8 cellular contexts compared by ENCODE assay signal in the genomic region with DNA sequence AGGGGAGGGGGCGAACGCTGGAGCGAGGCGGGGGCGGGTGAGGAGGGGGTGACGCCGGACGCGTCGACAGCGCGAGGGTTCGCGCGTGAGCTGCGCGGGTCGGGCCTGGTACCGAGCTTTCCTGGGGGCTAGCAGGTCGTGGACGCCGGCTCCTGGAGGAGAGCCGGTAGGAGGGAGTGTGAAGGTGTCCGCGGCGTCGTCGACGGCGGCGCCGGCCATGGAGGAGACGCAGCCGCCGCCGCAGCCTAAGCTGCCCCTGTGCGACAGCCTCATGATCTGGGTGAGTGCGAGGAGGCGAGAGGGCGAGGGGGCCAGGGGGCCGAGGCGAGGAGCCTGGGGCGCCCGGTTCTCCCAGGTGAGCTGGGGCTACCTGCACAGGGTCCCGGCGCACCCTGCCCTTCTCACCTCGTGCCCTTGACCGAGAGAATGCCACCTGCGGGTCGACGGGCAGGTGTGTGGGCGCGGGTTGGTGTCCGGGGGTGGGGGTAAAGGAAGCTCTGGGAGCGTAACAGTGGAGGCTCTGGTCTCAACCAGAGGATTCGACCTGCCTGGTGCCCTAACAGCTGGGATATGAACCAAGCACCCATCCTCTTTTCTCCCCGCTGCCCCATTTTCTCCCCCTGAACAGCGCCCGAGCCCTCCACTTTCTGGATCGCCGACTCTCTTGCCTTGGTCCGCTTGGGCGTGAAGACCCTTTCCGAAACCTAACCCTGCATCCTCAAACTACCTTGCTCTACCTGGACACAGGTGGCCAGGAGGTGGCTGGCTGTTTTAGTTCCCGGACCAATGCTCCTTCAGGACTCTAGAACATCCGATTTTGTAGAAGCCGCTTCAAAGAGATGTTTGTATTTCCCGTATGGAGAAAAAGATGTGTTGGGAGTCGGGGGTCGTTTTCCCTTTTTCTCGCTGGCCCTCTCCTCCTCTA. TPM values are rescaled to one million over a fixed set of nuclear protein-coding genes. Genes with fewer than 3 reads are reported as not detected.
DNase-seq lines count a peak whose midpoint lies in the region; ATAC-seq and TF ChIP-seq lines count a peak whose summit lies in the region.

A gene (plus strand): TSS at position 49 of the 925 bp plus-strand sequence. CDS start 169 bp downstream, at position 218.

- no peak for DNase-seq in activated CD4-positive, alpha-beta T cell treated with anti-CD3 and anti-CD28 coated beads for 36 hours
- no peak for DNase-seq in activated CD4-positive, alpha-beta T cell treated with anti-CD3 and anti-CD28 coated beads, Interleukin-2, amount 50 U/mL, for 48 hours
- peak; percentile 21 to 24 for DNase-seq in activated CD4-positive, alpha-beta T cell treated with anti-CD3 and anti-CD28 coated beads, Interleukin-2, amount 50 U/mL, for 4 hours
- DNase-seq in Right ventricle myocardium superior, result no peak
- no peak for DNase-seq in progenitor cell of endocrine pancreas (ENCODE audit: low spot score, unreplicated experiment)
- DNase-seq in NCI-H1092 treated with DMSO at 0.1 percent for 48 hours (lab: John Stamatoyannopoulos, UW), result no peak
- no peak for DNase-seq in cortex of kidney (lab: John Stamatoyannopoulos, UW)

- ATAC-seq in activated CD4-positive, alpha-beta T cell treated with anti-CD3 and anti-CD28 coated beads for 36 hours, result peak; percentile 27
- ATAC-seq in HG03103 (IDR thresholded peaks at IDR 0.05; ENCODE audit: low read depth, unreplicated experiment), result peak; percentile 29
- peak; percentile 26 for ATAC-seq in Right ventricle myocardium superior (ENCODE audit: poor library complexity)

- H3K4me3 Mint-ChIP-seq in activated CD4-positive, alpha-beta T cell treated with anti-CD3 and anti-CD28 coated beads for 36 hours, result no peak within 1 kb of the TSS
- H3K4me3 Mint-ChIP-seq in progenitor cell of endocrine pancreas (ENCODE audit: low read depth), result no peak within 1 kb of the TSS

- H3K36me3 Mint-ChIP-seq in activated CD4-positive, alpha-beta T cell treated with anti-CD3 and anti-CD28 coated beads for 36 hours (ENCODE audit: low read depth), result no peaks in the 10 kb centered on the region
- no peaks in the 10 kb centered on the region for H3K36me3 Mint-ChIP-seq in progenitor cell of endocrine pancreas (ENCODE audit: insufficient read depth)

- TF ChIP-seq CTCF in progenitor cell of endocrine pancreas (IDR thresholded peaks at IDR 0.05; ENCODE audit: unreplicated experiment), result no peak

- H3K4me1 Mint-ChIP-seq in activated CD4-positive, alpha-beta T cell treated with anti-CD3 and anti-CD28 coated beads for 36 hours, result peaks cover 15% of the 10 kb centered on the region
- H3K4me1 Mint-ChIP-seq in progenitor cell of endocrine pancreas (ENCODE audit: low read depth), result peaks cover 6% of the 10 kb centered on the region

- H3K27ac Mint-ChIP-seq in activated CD4-positive, alpha-beta T cell treated with anti-CD3 and anti-CD28 coated beads for 36 hours, result peak within 1 kb of the TSS; percentile 73
- peak within 1 kb of the TSS; percentile 93 for H3K27ac Mint-ChIP-seq in progenitor cell of endocrine pancreas

- CTCF ChIA-PET in activated CD4-positive, alpha-beta T cell treated with anti-CD3 and anti-CD28 coated beads for 36 hours (lab: Charles Lee), result no interaction called here

- intact Hi-C loops in activated CD4-positive, alpha-beta T cell treated with anti-CD3 and anti-CD28 coated beads for 36 hours (cut with DNase I, micrococcal nuclease), result loop anchor here (1.0 to 10.0 kb wide), 9 partner anchors 111 to 1270 kb away; a partner anchor contains a TSS
- intact Hi-C loops in Right ventricle myocardium superior (cut with DNase I), result no loop called here

- H3K9me3 Mint-ChIP-seq in activated CD4-positive, alpha-beta T cell treated with anti-CD3 and anti-CD28 coated beads for 36 hours (ENCODE audit: low read depth), result no peaks in the 10 kb centered on the region
- no peaks in the 10 kb centered on the region for H3K9me3 Mint-ChIP-seq in progenitor cell of endocrine pancreas (ENCODE audit: low read depth)

- POLR2A ChIA-PET in activated CD4-positive, alpha-beta T cell treated with anti-CD3 and anti-CD28 coated beads for 36 hours (lab: Charles Lee), result interaction anchor here (1.1 kb wide), 1 partner anchor 30 kb away, joined by 3 read pairs; no protein-coding TSS in a partner anchor

- H3K27me3 Mint-ChIP-seq in activated CD4-positive, alpha-beta T cell treated with anti-CD3 and anti-CD28 coated beads for 36 hours, result peaks cover 3% of the 10 kb centered on the region
- H3K27me3 Mint-ChIP-seq in progenitor cell of endocrine pancreas, result no peaks in the 10 kb centered on the region

RNA-seq across cellular contexts. Expression of the gene that starts here (rescaled TPM):
- total RNA-seq in activated CD4-positive, alpha-beta T cell treated with anti-CD3 and anti-CD28 coated beads for 36 hours, result 10 to 100 TPM; 15.2 TPM
- total RNA-seq in Right ventricle myocardium superior (6.3 TPM), progenitor cell of endocrine pancreas (51.2 and 56.1 TPM in 2 replicates)

Comparison
In these comparisons a context has a peak if more than half of its experiments do, and no peak if none do; other contexts are left out.
1. DNase-seq: peak in activated CD4-positive, alpha-beta T cell treated with anti-CD3 and anti-CD28 coated beads, Interleukin-2, amount 50 U/mL, for 4 hours (2 of 2); none in activated CD4-positive, alpha-beta T cell treated with anti-CD3 and anti-CD28 coated beads for 36 hours (single experiment), activated CD4-positive, alpha-beta T cell treated with anti-CD3 and anti-CD28 coated beads, Interleukin-2, amount 50 U/mL, for 48 hours (0 of 2), Right ventricle myocardium superior (single experiment), progenitor cell of endocrine pancreas (single experiment), NCI-H1092 treated with DMSO at 0.1 percent for 48 hours (single experiment) and cortex of kidney (single experiment).
2. Peak in every context shown above with its lines, with median percentiles within 50 percentile points of each other: ATAC-seq.